In genomic region chr5:163079618-163080017, GRCh38 we compare ENCODE assay signal across 13 cellular contexts.
DNase-seq lines count a peak whose midpoint lies in the region; ATAC-seq, FAIRE-seq and TF ChIP-seq lines count a peak whose summit lies in the region.
"Had no signal": no experiment of that assay in that cellular context is flagged by ENCODE, and none has a peak within 500 bp of the region (broad histone marks: within the 10 kb centered on the region; RNA-seq: fewer than 3 reads in every experiment).

No MANE protein-coding gene starts in this region.

- H3K14ac ChIP-seq in H1 (ENCODE audit: insufficient read length) = no peak overlapping the region

- H2BK5ac ChIP-seq in H1 (ENCODE audit: low read depth, low read length) = no peak overlapping the region

- peak; percentile 42 for TF ChIP-seq CTCF in GM13977 (IDR thresholded peaks at IDR 0.05; ENCODE audit: extremely low read depth, insufficient read depth, missing control alignments)
- TF ChIP-seq CTCF in GM23338 (conservative IDR thresholded peaks at IDR 0.05; ENCODE audit: low read depth in 2 of 2) = peak; percentile 60 to 68
- peak; percentile 56 for TF ChIP-seq CTCF in LNCAP (IDR thresholded peaks at IDR 0.05)
- peak in 2 of 3 experiments; percentile 31 to 55; a peak in 2 of 4 replicates for TF ChIP-seq CTCF in H1 (IDR thresholded peaks at IDR 0.05; ENCODE audit: control extremely low read depth in 1 of 3, insufficient read depth in 1 of 3, low read depth in 1 of 3, low read length in 3 of 3)
- no peak for TF ChIP-seq CTCF in upper lobe of right lung (IDR thresholded peaks at IDR 0.05)

- H3K4me2 ChIP-seq in GM23338 (no peak overlapping the region), H1 (ENCODE audit: insufficient read depth in 1 of 2, low read depth in 2 of 2, low read length in 2 of 2) (no peak overlapping the region)

- H3K27ac Mint-ChIP-seq in GM23338 = no peak overlapping the region
- no peak overlapping the region for H3K27ac Mint-ChIP-seq in activated T-helper 1 cell treated with anti-CD3 and anti-CD28 coated beads, Interleukin-12 subunit alpha, Interleukin-12 subunit beta, Interleukin-2, Interleukin-4 antibody, amounts not matched to agents 30 ng/mL and 10 ng/mL and 1 ng/mL, durations not matched to agents 14 hours and 24 hours and 36 hours

- no peaks in the 10 kb centered on the region for H3K23me2 ChIP-seq in H1 (ENCODE audit: low read depth, low read length)

- no peak overlapping the region for H4K5ac ChIP-seq in H1 (ENCODE audit: insufficient read length, low read depth, low read length)

- H2BK20ac ChIP-seq in H1 (ENCODE audit: low read length) = no peak overlapping the region

- no peak overlapping the region for H4K91ac ChIP-seq in H1 (replicated peaks; ENCODE audit: insufficient read length, low read length)

- no peak overlapping the region for H3K4ac ChIP-seq in H1 (replicated peaks; ENCODE audit: insufficient read length, low read depth, low read length)

- no peak for FAIRE-seq in H1 (lab: Jason Lieb, UNC)

- H3K27me3 ChIP-seq in GM23338 (ENCODE audit: insufficient read depth) (no peaks in the 10 kb centered on the region), H1 (replicated peaks in 1 of 4; ENCODE audit: control insufficient read depth in 3 of 4, extremely low read depth in 1 of 4, insufficient read depth in 3 of 4, low read length in 3 of 4) (no peaks in the 10 kb centered on the region), upper lobe of right lung (no peaks in the 10 kb centered on the region)

- H3K79me1 ChIP-seq in H1 (ENCODE audit: low read depth, low read length) = no peaks in the 10 kb centered on the region

- no peak overlapping the region for H3K4me3 Mint-ChIP-seq in GM23338
- H3K4me3 Mint-ChIP-seq in activated T-helper 1 cell treated with anti-CD3 and anti-CD28 coated beads, Interleukin-12 subunit alpha, Interleukin-12 subunit beta, Interleukin-2, Interleukin-4 antibody, amounts not matched to agents 30 ng/mL and 10 ng/mL and 1 ng/mL, durations not matched to agents 14 hours and 24 hours and 36 hours = no peak overlapping the region
- H3K4me3 Mint-ChIP-seq: naive thymus-derived CD4-positive, alpha-beta T cell had no signal

- no peak overlapping the region for H2AFZ ChIP-seq in GM23338
- no peak overlapping the region for H2AFZ ChIP-seq in H1 (ENCODE audit: low read length)

- no peak overlapping the region for H3K56ac ChIP-seq in H1 (replicated peaks; ENCODE audit: insufficient read length, low read depth, low read length)

- in situ Hi-C loops in GM13977 (cut with MboI; ENCODE audit: low pct_unique_long_range_greater_than_20kb, low sequenced_read_pairs, unreplicated experiment) = no loop called here

- H3K4me1 ChIP-seq in GM23338 (ENCODE audit: insufficient read depth) = no peaks in the 10 kb centered on the region
- H3K4me1 ChIP-seq in H1 (replicated peaks in 1 of 4; ENCODE audit: control insufficient read depth in 3 of 4, insufficient read depth in 4 of 4, low read length in 3 of 4) = no peaks in the 10 kb centered on the region
- no peaks in the 10 kb centered on the region for H3K4me1 ChIP-seq in upper lobe of right lung

- TF ChIP-seq RAD21 in H1 (IDR thresholded peaks at IDR 0.05 in 1 of 2, conservative IDR thresholded peaks at IDR 0.05 in 1 of 2; ENCODE audit: low read depth in 2 of 2, low read length in 2 of 2) = peak; percentile 42 to 43

- H3K9ac ChIP-seq in H1 (replicated peaks in 1 of 4; ENCODE audit: extremely low read depth in 1 of 4, low read depth in 3 of 4, low read length in 3 of 4) = no peak overlapping the region

- DNase-seq in GM13977 (ENCODE audit: low spot score) = no peak
- peak; percentile 51 for DNase-seq in GM23338 (ENCODE audit: low spot score)
- no peak for DNase-seq in H1 (ENCODE audit: low read depth in 1 of 2, low spot score in 2 of 2)
- no peak for DNase-seq in upper lobe of right lung
- DNase-seq in activated CD4-positive, alpha-beta T cell treated with anti-CD3 and anti-CD28 coated beads for 1 hour = no peak
- DNase-seq in activated T-helper 1 cell treated with anti-CD3 and anti-CD28 coated beads, Interleukin-12 subunit alpha, Interleukin-12 subunit beta, Interleukin-2, Interleukin-4 antibody, amounts not matched to agents 30 ng/mL and 10 ng/mL and 1 ng/mL, durations not matched to agents 14 hours and 24 hours and 36 hours (ENCODE audit: low spot score) = no peak
- no peak for DNase-seq in activated naive CD4-positive, alpha-beta T cell treated with anti-CD3 and anti-CD28 coated beads, Interleukin-2, amount 50 U/mL, for 16 hours
- DNase-seq: dermis blood vessel endothelial cell; DMS79 treated with DMSO at 0.1 percent for 48 hours; H7; naive thymus-derived CD4-positive, alpha-beta T cell; stimulated activated CD4-positive, alpha-beta T cell treated with anti-CD3 and anti-CD28 coated beads, Interleukin-2, amount 100 ng/mL, for 48 hours had no signal

- ATAC-seq in GM23338 (no peak), upper lobe of right lung (no peak)
- ATAC-seq: naive thymus-derived CD4-positive, alpha-beta T cell had no signal

- TF ChIP-seq EP300 in H1 (IDR thresholded peaks at IDR 0.05; ENCODE audit: borderline replicate concordance in 1 of 2, low read depth in 2 of 2, low read length in 2 of 2) = no peak

- H4K20me1 ChIP-seq in GM23338 (replicated peaks; ENCODE audit: insufficient read depth) = no peaks in the 10 kb centered on the region
- no peaks in the 10 kb centered on the region for H4K20me1 ChIP-seq in H1 (replicated peaks in 1 of 2; ENCODE audit: control insufficient read depth in 1 of 2, insufficient read depth in 2 of 2, low read length in 2 of 2)

- H3K9me2 ChIP-seq in GM23338 (ENCODE audit: insufficient read depth) = no peaks in the 10 kb centered on the region; the same call in 1 of the 2 replicates

- no peak overlapping the region for H4K8ac ChIP-seq in H1 (ENCODE audit: extremely low read depth, insufficient read depth, low read length)

- intact Hi-C loops in upper lobe of right lung (cut with DNase I) = no loop called here
- intact Hi-C loops in activated T-helper 1 cell treated with anti-CD3 and anti-CD28 coated beads, Interleukin-12 subunit alpha, Interleukin-12 subunit beta, Interleukin-2, Interleukin-4 antibody, amounts not matched to agents 30 ng/mL and 10 ng/mL and 1 ng/mL, durations not matched to agents 14 hours and 24 hours and 36 hours (cut with micrococcal nuclease) = no loop called here

- H3K27me3 Mint-ChIP-seq in GM23338 (ENCODE audit: insufficient read depth, low read depth, poor library complexity) = no peaks in the 10 kb centered on the region
- H3K27me3 Mint-ChIP-seq in activated T-helper 1 cell treated with anti-CD3 and anti-CD28 coated beads, Interleukin-12 subunit alpha, Interleukin-12 subunit beta, Interleukin-2, Interleukin-4 antibody, amounts not matched to agents 30 ng/mL and 10 ng/mL and 1 ng/mL, durations not matched to agents 14 hours and 24 hours and 36 hours (ENCODE audit: insufficient read depth) = no peaks in the 10 kb centered on the region
- H3K27me3 Mint-ChIP-seq: naive thymus-derived CD4-positive, alpha-beta T cell had no signal

- H3K27ac ChIP-seq in GM23338 (ENCODE audit: low read depth) = no peak overlapping the region
- H3K27ac ChIP-seq in H1 (ENCODE audit: low read depth, low read length) = no peak overlapping the region
- no peak overlapping the region for H3K27ac ChIP-seq in upper lobe of right lung

- 0 out of 3 replicates have a peak, but pooled peaks cover 13% of the 10 kb centered on the region for H3K36me3 Mint-ChIP-seq in GM23338 (ENCODE audit: low read depth)
- H3K36me3 Mint-ChIP-seq in activated T-helper 1 cell treated with anti-CD3 and anti-CD28 coated beads, Interleukin-12 subunit alpha, Interleukin-12 subunit beta, Interleukin-2, Interleukin-4 antibody, amounts not matched to agents 30 ng/mL and 10 ng/mL and 1 ng/mL, durations not matched to agents 14 hours and 24 hours and 36 hours (ENCODE audit: low read depth) = no peaks in the 10 kb centered on the region

- H3K4me3 ChIP-seq in GM23338 = no peak overlapping the region
- no peak overlapping the region for H3K4me3 ChIP-seq in H1 (ENCODE audit: extremely low read depth in 1 of 4, insufficient read depth in 2 of 4, low read depth in 3 of 4, low read length in 4 of 4)
- no peak overlapping the region for H3K4me3 ChIP-seq in upper lobe of right lung

- WGBS in H1 (ENCODE audit: extremely low coverage in 1 of 2, insufficient coverage in 1 of 2, insufficient read length in 1 of 2, insufficient replicate concordance in 2 of 2, low coverage in 1 of 2, low lambda C conversion rate in 2 of 2, missing lambda C conversion rate in 1 of 2), 2 experiments = 68% methylated on average over 3 of the region's 3 CpGs; no CpG with 5 or more reads in 1 of the 2 experiments

- CTCF ChIA-PET in H1 (lab: Charles Lee; ENCODE audit: partially characterized antibody) = interaction anchor here (0.6 to 2.1 kb wide), 16 partner anchors 9 to 832 kb away, joined by 3 to 25 read pairs (median 4); no protein-coding TSS in a partner anchor

- H3K79me2 ChIP-seq in GM23338 (replicated peaks; ENCODE audit: insufficient read depth) = no peaks in the 10 kb centered on the region
- H3K79me2 ChIP-seq in H1 (ENCODE audit: control insufficient read depth in 1 of 2, insufficient read depth in 2 of 2, low read length in 2 of 2) = no peaks in the 10 kb centered on the region

- no peak overlapping the region for H3K23ac ChIP-seq in H1 (ENCODE audit: insufficient read length)

- peaks cover 29% of the 10 kb centered on the region for H3K9me3 Mint-ChIP-seq in GM23338
- H3K9me3 Mint-ChIP-seq in activated T-helper 1 cell treated with anti-CD3 and anti-CD28 coated beads, Interleukin-12 subunit alpha, Interleukin-12 subunit beta, Interleukin-2, Interleukin-4 antibody, amounts not matched to agents 30 ng/mL and 10 ng/mL and 1 ng/mL, durations not matched to agents 14 hours and 24 hours and 36 hours = peaks cover 8% of the 10 kb centered on the region

- H2BK12ac ChIP-seq in H1 (ENCODE audit: low read depth, low read length) = no peak overlapping the region

- H3K4me1 Mint-ChIP-seq in GM23338 = no peaks in the 10 kb centered on the region
- H3K4me1 Mint-ChIP-seq in activated T-helper 1 cell treated with anti-CD3 and anti-CD28 coated beads, Interleukin-12 subunit alpha, Interleukin-12 subunit beta, Interleukin-2, Interleukin-4 antibody, amounts not matched to agents 30 ng/mL and 10 ng/mL and 1 ng/mL, durations not matched to agents 14 hours and 24 hours and 36 hours (ENCODE audit: low read depth) = no peaks in the 10 kb centered on the region
- H3K4me1 Mint-ChIP-seq: naive thymus-derived CD4-positive, alpha-beta T cell had no signal

- no peak overlapping the region for H2BK120ac ChIP-seq in H1 (replicated peaks; ENCODE audit: low read depth, low read length)

- H3F3A ChIP-seq in GM23338 (replicated peaks; ENCODE audit: low read depth) = no peaks in the 10 kb centered on the region

- H2AK5ac ChIP-seq in H1 (ENCODE audit: low read depth, low read length) = no peak overlapping the region

- TF ChIP-seq POLR2A in H1 (IDR thresholded peaks at IDR 0.05; ENCODE audit: control extremely low read depth in 1 of 2, low read depth in 2 of 2, low read length in 2 of 2) = no peak

- H2BK15ac ChIP-seq in H1 (ENCODE audit: low read length) = no peak overlapping the region

- POLR2A ChIA-PET in H1 (lab: Charles Lee; ENCODE audit: partially characterized antibody) = no interaction called here

- H3K18ac ChIP-seq in H1 (ENCODE audit: extremely low read depth, low read length) = no peak overlapping the region

- H3K36me3 ChIP-seq in GM23338 (ENCODE audit: insufficient read depth) = no peaks in the 10 kb centered on the region
- H3K36me3 ChIP-seq in H1 (ENCODE audit: control insufficient read depth in 2 of 4, insufficient read depth in 4 of 4, low read length in 3 of 4) = no peaks in the 10 kb centered on the region
- no peaks in the 10 kb centered on the region for H3K36me3 ChIP-seq in upper lobe of right lung

- H3K9me3 ChIP-seq in H1 (ENCODE audit: insufficient read depth in 2 of 2, low read depth in 1 of 2, low read length in 1 of 2) (no peaks in the 10 kb centered on the region), upper lobe of right lung (no peaks in the 10 kb centered on the region)
